14 cellular contexts compared by ENCODE assay signal in genomic region chr1:2166695-2167094, GRCh38. TPM values are rescaled to one million over a fixed set of nuclear protein-coding genes. Genes with fewer than 3 reads are reported as not detected.
DNase-seq lines count a peak whose midpoint lies in the region; ATAC-seq, FAIRE-seq and TF ChIP-seq lines count a peak whose summit lies in the region.
"Had no signal": no experiment of that assay in that cellular context is flagged by ENCODE, and none has a peak within 500 bp of the region (broad histone marks: within the 10 kb centered on the region; RNA-seq: fewer than 3 reads in every experiment).

No MANE protein-coding gene starts in this region.

- no peak overlapping the region for H2BK5ac ChIP-seq in H1 (ENCODE audit: low read depth, low read length)

- no peak overlapping the region for H2BK15ac ChIP-seq in H1 (ENCODE audit: low read length)

- H3K79me1 ChIP-seq in H1 (ENCODE audit: low read depth, low read length), result no peaks in the 10 kb centered on the region; the same call in none of the 2 replicates

- 91% methylated on average over 7 of the region's 10 CpGs; no CpG with 5 or more reads in 1 of the 2 experiments for WGBS in H1 (ENCODE audit: extremely low coverage in 1 of 2, insufficient coverage in 1 of 2, insufficient read length in 1 of 2, insufficient replicate concordance in 2 of 2, low coverage in 1 of 2, low lambda C conversion rate in 2 of 2, missing lambda C conversion rate in 1 of 2), 2 experiments
- 95 to 96% methylated on average over 6 to 9 of the region's 10 CpGs for WGBS in upper lobe of left lung, 2 donors

- no peaks in the 10 kb centered on the region for H3K27me3 ChIP-seq in H1 (replicated peaks in 1 of 4; ENCODE audit: control insufficient read depth in 3 of 4, extremely low read depth in 1 of 4, insufficient read depth in 3 of 4, low read length in 3 of 4)
- no peaks in the 10 kb centered on the region for H3K27me3 ChIP-seq in upper lobe of right lung
- no peaks in the 10 kb centered on the region for H3K27me3 ChIP-seq in upper lobe of left lung

- TF ChIP-seq POLR2A in H1 (IDR thresholded peaks at IDR 0.05; ENCODE audit: control extremely low read depth in 1 of 2, low read depth in 2 of 2, low read length in 2 of 2) (no peak), upper lobe of left lung (IDR thresholded peaks at IDR 0.05) (no peak)

- H3K23me2 ChIP-seq in H1 (ENCODE audit: low read depth, low read length), result no peaks in the 10 kb centered on the region

- no peak overlapping the region for H2AK5ac ChIP-seq in H1 (ENCODE audit: low read depth, low read length)

- H3K4me1 ChIP-seq in H1 (replicated peaks in 1 of 4; ENCODE audit: control insufficient read depth in 3 of 4, insufficient read depth in 4 of 4, low read length in 3 of 4) (peaks cover 0 to 3% (median 0%) of the 10 kb centered on the region in 4 experiments; a peak in 2 of 7 replicates), upper lobe of right lung (no peaks in the 10 kb centered on the region), upper lobe of left lung (peaks cover 0 to 4% (median 0%) of the 10 kb centered on the region in 4 donors)
- H3K4me1 ChIP-seq: Caco-2 had no signal

- ATAC-seq in upper lobe of right lung (peak; percentile 9), upper lobe of left lung (ENCODE audit: low FRiP score in 2 of 2) (no peak)
- ATAC-seq: HCT116 had no signal

- H3K4me2 ChIP-seq in H1 (ENCODE audit: insufficient read depth in 1 of 2, low read depth in 2 of 2, low read length in 2 of 2), result no peak overlapping the region

- peaks cover 0 to 5% of the 10 kb centered on the region in 2 experiments for H4K20me1 ChIP-seq in H1 (replicated peaks in 1 of 2; ENCODE audit: control insufficient read depth in 1 of 2, insufficient read depth in 2 of 2, low read length in 2 of 2)

- no peak for DNase-seq in HTR-8/SVneo (ENCODE audit: insufficient read length, low spot score)
- no peak for DNase-seq in H1 (ENCODE audit: low read depth in 1 of 2, low spot score in 2 of 2)
- no peak for DNase-seq in upper lobe of right lung
- no peak for DNase-seq in COLO829 (ENCODE audit: low spot score)
- no peak for DNase-seq in upper lobe of left lung
- no peak for DNase-seq in globus pallidus (ENCODE audit: low spot score)
- DNase-seq: Caco-2, DMS153, DND-41, GOT3, H9 had no signal

- H4K5ac ChIP-seq in H1 (ENCODE audit: insufficient read length, low read depth, low read length), result no peak overlapping the region

- H3K4ac ChIP-seq in H1 (replicated peaks; ENCODE audit: insufficient read length, low read depth, low read length), result no peak overlapping the region

- H3K9me3 ChIP-seq in H1 (ENCODE audit: insufficient read depth in 2 of 2, low read depth in 1 of 2, low read length in 1 of 2) (no peaks in the 10 kb centered on the region), upper lobe of right lung (no peaks in the 10 kb centered on the region), upper lobe of left lung (no peaks in the 10 kb centered on the region)
- H3K9me3 ChIP-seq: Caco-2 had no signal

- intact Hi-C loops in upper lobe of right lung (cut with DNase I), result no loop called here

- H4K8ac ChIP-seq in H1 (ENCODE audit: extremely low read depth, insufficient read depth, low read length), result peak overlapping the region; percentile 71; the same call in 1 of the 2 replicates

- H3K23ac ChIP-seq in H1 (ENCODE audit: insufficient read length), result no peak overlapping the region

- H2BK20ac ChIP-seq in H1 (ENCODE audit: low read length), result no peak overlapping the region

- CTCF ChIA-PET in H1 (lab: Charles Lee; ENCODE audit: partially characterized antibody), result interaction anchor here (1.3 kb wide), 1 partner anchor 58 kb away, joined by 4 read pairs; no protein-coding TSS in a partner anchor

- H3K56ac ChIP-seq in H1 (replicated peaks; ENCODE audit: insufficient read length, low read depth, low read length), result no peak overlapping the region

- H3K9ac ChIP-seq in H1 (replicated peaks in 1 of 4; ENCODE audit: extremely low read depth in 1 of 4, low read depth in 3 of 4, low read length in 3 of 4), result no peak overlapping the region

- H3K36me3 ChIP-seq in H1 (ENCODE audit: control insufficient read depth in 2 of 4, insufficient read depth in 4 of 4, low read length in 3 of 4) (peaks cover 0 to 5% (median 0%) of the 10 kb centered on the region in 4 experiments; a peak in 1 of 8 replicates), upper lobe of right lung (no peaks in the 10 kb centered on the region), upper lobe of left lung (peaks cover 0 to 20% (median 1%) of the 10 kb centered on the region in 4 donors)

- TF ChIP-seq EP300 in H1 (IDR thresholded peaks at IDR 0.05; ENCODE audit: borderline replicate concordance in 1 of 2, low read depth in 2 of 2, low read length in 2 of 2) (no peak), upper lobe of left lung (IDR thresholded peaks at IDR 0.05) (no peak)

- H3K4me3 ChIP-seq in H1 (ENCODE audit: extremely low read depth in 1 of 4, insufficient read depth in 2 of 4, low read depth in 3 of 4, low read length in 4 of 4) (no peak overlapping the region), upper lobe of right lung (no peak overlapping the region), upper lobe of left lung (no peak overlapping the region)

- H4K91ac ChIP-seq in H1 (replicated peaks; ENCODE audit: insufficient read length, low read length), result no peak overlapping the region

- H2AFZ ChIP-seq in H1 (ENCODE audit: low read length), result no peak overlapping the region

- no peak overlapping the region for H3K18ac ChIP-seq in H1 (ENCODE audit: extremely low read depth, low read length)

- TF ChIP-seq CTCF in H1 (IDR thresholded peaks at IDR 0.05; ENCODE audit: control extremely low read depth in 1 of 3, insufficient read depth in 1 of 3, low read depth in 1 of 3, low read length in 3 of 3), result no peak
- no peak for TF ChIP-seq CTCF in upper lobe of right lung (IDR thresholded peaks at IDR 0.05)
- TF ChIP-seq CTCF in upper lobe of left lung (IDR thresholded peaks at IDR 0.05), result no peak

- TF ChIP-seq RAD21 in H1 (IDR thresholded peaks at IDR 0.05 in 1 of 2, conservative IDR thresholded peaks at IDR 0.05 in 1 of 2; ENCODE audit: low read depth in 2 of 2, low read length in 2 of 2), result no peak

- FAIRE-seq in HTR-8/SVneo (lab: Jason Lieb, UNC) (peak; percentile 33), H1 (lab: Jason Lieb, UNC) (no peak)
- FAIRE-seq: G401.6, GM12892 had no signal

- no peak overlapping the region for H2BK120ac ChIP-seq in H1 (replicated peaks; ENCODE audit: low read depth, low read length)

- no peak overlapping the region for H2BK12ac ChIP-seq in H1 (ENCODE audit: low read depth, low read length)

- no peak overlapping the region for H3K14ac ChIP-seq in H1 (ENCODE audit: insufficient read length)

- H3K27ac ChIP-seq in H1 (ENCODE audit: low read depth, low read length) (no peak overlapping the region), upper lobe of right lung (no peak overlapping the region), upper lobe of left lung (no peak overlapping the region)

- H3K79me2 ChIP-seq in H1 (ENCODE audit: control insufficient read depth in 1 of 2, insufficient read depth in 2 of 2, low read length in 2 of 2), result no peaks in the 10 kb centered on the region; a peak in 1 of 4 replicates

- POLR2A ChIA-PET in H1 (lab: Charles Lee; ENCODE audit: partially characterized antibody), result interaction anchor here (1.0 kb wide), 1 partner anchor 12 kb away, joined by 3 read pairs; no protein-coding TSS in a partner anchor

TF ChIP-seq in H1, 55 proteins besides CTCF, POLR2A, EP300 and RAD21:
- TF ChIP-seq SIN3A (conservative IDR thresholded peaks at IDR 0.05 in 1 of 2, IDR thresholded peaks at IDR 0.05 in 1 of 2; ENCODE audit: low read depth in 1 of 2, low read length in 2 of 2) (no peak), JUND (IDR thresholded peaks at IDR 0.05; ENCODE audit: low read length) (no peak), BACH1 (IDR thresholded peaks at IDR 0.05; ENCODE audit: low read length) (no peak), SRF (IDR thresholded peaks at IDR 0.05; ENCODE audit: low read depth, low read length) (no peak), BCL11A (IDR thresholded peaks at IDR 0.05; ENCODE audit: low read depth in 2 of 2, low read length in 2 of 2) (no peak), ASH2L (IDR thresholded peaks at IDR 0.05; ENCODE audit: low read length) (no peak), SP1 (IDR thresholded peaks at IDR 0.05; ENCODE audit: low read depth, low read length) (no peak), CHD1 (IDR thresholded peaks at IDR 0.05; ENCODE audit: low read depth, low read length) (no peak), RFX5 (IDR thresholded peaks at IDR 0.05; ENCODE audit: borderline replicate concordance, low read depth, low read length) (no peak), EZH2 (IDR thresholded peaks at IDR 0.05; ENCODE audit: low read depth, low read length, severe bottlenecking) (no peak), TBP (IDR thresholded peaks at IDR 0.05; ENCODE audit: low read depth, low read length) (no peak), TEAD4 (IDR thresholded peaks at IDR 0.05; ENCODE audit: low read depth, low read length) (no peak), SIRT6 (IDR thresholded peaks at IDR 0.05; ENCODE audit: low read length) (no peak), FOSL1 (IDR thresholded peaks at IDR 0.05; ENCODE audit: insufficient read depth, low read depth, low read length) (no peak), CEBPB (IDR thresholded peaks at IDR 0.05; ENCODE audit: low read depth, low read length) (no peak)
TF ChIP-seq in H1: peak in this region for 0.

RNA-seq across cellular contexts. Expression of gene FAAP20, which starts 27.9 kb away (rescaled TPM):
- total RNA-seq in H1 (2021; fragmentation: NEBNext Ultra II Directional; extraction: Animal tissue kit (Norgen Biotek cat#: 25700)), result 99.8 and 103 TPM in 2 replicates
- 58.4 and 106 TPM in 2 replicates for polyA plus RNA-seq in H1 (2011; rRNA removed)
- 49.4 TPM for polyA plus RNA-seq in H1 (2011; cell fraction: cytosol; rRNA removed)
- polyA plus RNA-seq in H1 (2011; cell fraction: nucleus; rRNA removed), result 69.8 TPM
- 51.1 to 69.6 TPM (median 60.7 TPM) in 4 replicates for polyA plus RNA-seq in H1 (2012, experiment 1 of 2)
- 65.5 TPM for polyA plus RNA-seq in H1 (2012, experiment 2 of 2)
- polyA plus RNA-seq in H1 (2013, experiment 1 of 2), result 95.7 TPM
- polyA plus RNA-seq in H1 (2013, experiment 2 of 2), result 90.2 TPM
- polyA minus RNA-seq in H1 (2011; rRNA and poly(A)+ RNA removed), result 5.5 and 6.4 TPM in 2 replicates
- polyA minus RNA-seq in H1 (2011; cell fraction: cytosol; rRNA and poly(A)+ RNA removed), result 32.8 TPM
- 18.1 TPM for polyA minus RNA-seq in H1 (2011; cell fraction: nucleus; rRNA and poly(A)+ RNA removed)
- total RNA-seq in upper lobe of right lung (55.3 TPM), upper lobe of left lung (10 to 100 TPM; 26.7 to 88.0 (median 66.8) TPM)
